In the genomic region with DNA sequence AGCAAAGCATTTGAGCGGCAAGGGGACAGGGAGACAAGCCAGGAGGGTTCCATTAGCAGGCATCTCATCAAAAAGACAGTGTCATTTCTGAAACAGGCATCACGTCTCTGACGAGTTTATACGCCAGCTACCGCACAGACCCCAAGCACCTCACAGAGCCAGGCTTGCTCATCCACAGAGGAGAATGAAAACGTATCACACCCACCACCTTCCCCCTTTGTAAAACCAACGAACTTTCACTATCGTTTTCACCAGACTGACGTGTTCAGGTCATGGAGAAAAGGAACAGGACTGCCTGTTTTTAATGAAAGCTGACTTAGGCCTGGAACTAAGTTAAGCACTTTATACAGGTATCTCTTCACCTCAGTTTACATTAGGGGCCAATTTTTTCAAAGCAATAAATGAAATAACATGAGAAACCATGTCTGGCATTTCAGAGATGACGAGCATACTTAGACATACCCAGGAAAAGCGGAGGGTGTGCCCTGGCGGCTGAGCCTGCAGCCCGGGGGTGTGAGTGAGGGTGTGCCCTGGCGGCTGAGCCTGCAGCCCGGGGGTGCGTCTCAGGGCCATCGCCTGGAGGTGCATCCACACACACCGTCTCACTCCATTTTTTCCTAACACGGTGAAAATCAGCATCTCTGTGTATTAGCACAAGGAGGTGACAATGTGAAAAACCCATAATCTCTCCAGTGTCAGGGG, we compare ENCODE assay signal across 11 cellular contexts. TPM values are rescaled to one million over a fixed set of nuclear protein-coding genes. Genes with fewer than 3 reads are reported as not detected.
A peak's percentile ranks its signal among the peaks of the same experiment; 100 is the strongest.
DNase-seq lines count a peak whose midpoint lies in the region; ATAC-seq and TF ChIP-seq lines count a peak whose summit lies in the region.
"Had no signal": no experiment of that assay in that cellular context is flagged by ENCODE, and none has a peak within 500 bp of the region (broad histone marks: within the 10 kb centered on the region; RNA-seq: fewer than 3 reads in every experiment).

No MANE protein-coding gene starts in this region.

- H3K4me3 ChIP-seq in upper lobe of right lung = peak overlapping the region; percentile 17
- H3K4me3 ChIP-seq: right atrium auricular region had no signal

- peaks cover 11% of the 10 kb centered on the region for H3K4me1 Mint-ChIP-seq in T-helper 1 cell treated with Interleukin-12 subunit alpha and Interleukin-12 subunit beta and Interleukin-4 antibody, amounts not matched to agents 30 μg/mL and 1 μg/mL, for 36 hours (ENCODE audit: low read depth)
- H3K4me1 Mint-ChIP-seq in central memory CD8-positive, alpha-beta T cell = peaks cover 8% of the 10 kb centered on the region

- peak overlapping the region; percentile 82 for H3K27ac Mint-ChIP-seq in T-helper 1 cell treated with Interleukin-12 subunit alpha and Interleukin-12 subunit beta and Interleukin-4 antibody, amounts not matched to agents 30 μg/mL and 1 μg/mL, for 36 hours
- peak overlapping the region; percentile 98 for H3K27ac Mint-ChIP-seq in central memory CD8-positive, alpha-beta T cell (ENCODE audit: low read depth)

- no peak overlapping the region for H3K27ac ChIP-seq in upper lobe of right lung
- H3K27ac ChIP-seq: right atrium auricular region had no signal

- ATAC-seq in central memory CD8-positive, alpha-beta T cell (replicated peaks; ENCODE audit: extremely low read depth, poor library complexity, severe bottlenecking) = peak; percentile 97
- ATAC-seq in upper lobe of right lung (no peak), GM19397 (IDR thresholded peaks at IDR 0.05; ENCODE audit: unreplicated experiment) (no peak)

- H3K27me3 ChIP-seq in upper lobe of right lung = no peaks in the 10 kb centered on the region
- H3K27me3 ChIP-seq: right atrium auricular region had no signal

- peak overlapping the region; percentile 59 for H3K4me3 Mint-ChIP-seq in T-helper 1 cell treated with Interleukin-12 subunit alpha and Interleukin-12 subunit beta and Interleukin-4 antibody, amounts not matched to agents 30 μg/mL and 1 μg/mL, for 36 hours
- H3K4me3 Mint-ChIP-seq in central memory CD8-positive, alpha-beta T cell = peak overlapping the region; percentile 82

- DNase-seq in activated CD8-positive, alpha-beta memory T cell treated with anti-CD3 and anti-CD28 coated beads for 24 hours = peak; percentile 65
- DNase-seq in activated CD8-positive, alpha-beta memory T cell treated with anti-CD3 and anti-CD28 coated beads, Interleukin-2, amount 50 U/mL, for 4 hours = no peak
- DNase-seq in central memory CD8-positive, alpha-beta T cell (ENCODE audit: low spot score in 2 of 2) = peak in 1 of 2 donors; percentile 59
- no peak for DNase-seq in upper lobe of right lung
- DNase-seq in hippocampal formation (lab: John Stamatoyannopoulos, UW) = no peak
- no peak for DNase-seq in NCI-H2196 (lab: John Stamatoyannopoulos, UW; ENCODE audit: unreplicated experiment)
- DNase-seq: activated gamma-delta T cell, NCI-H187 had no signal

- no peaks in the 10 kb centered on the region for H3K4me1 ChIP-seq in upper lobe of right lung
- H3K4me1 ChIP-seq: right atrium auricular region had no signal

- no peaks in the 10 kb centered on the region for H3K27me3 Mint-ChIP-seq in T-helper 1 cell treated with Interleukin-12 subunit alpha and Interleukin-12 subunit beta and Interleukin-4 antibody, amounts not matched to agents 30 μg/mL and 1 μg/mL, for 36 hours (ENCODE audit: low read depth)
- H3K27me3 Mint-ChIP-seq in central memory CD8-positive, alpha-beta T cell = no peaks in the 10 kb centered on the region

- H3K36me3 Mint-ChIP-seq in T-helper 1 cell treated with Interleukin-12 subunit alpha and Interleukin-12 subunit beta and Interleukin-4 antibody, amounts not matched to agents 30 μg/mL and 1 μg/mL, for 36 hours (ENCODE audit: low read depth) = peaks cover 24% of the 10 kb centered on the region
- peaks cover 16% of the 10 kb centered on the region for H3K36me3 Mint-ChIP-seq in central memory CD8-positive, alpha-beta T cell (ENCODE audit: insufficient read depth)

- H3K9me3 ChIP-seq in upper lobe of right lung = no peaks in the 10 kb centered on the region
- H3K9me3 ChIP-seq: right atrium auricular region had no signal

- peaks cover 84% of the 10 kb centered on the region for H3K36me3 ChIP-seq in upper lobe of right lung

- no peaks in the 10 kb centered on the region for H3K9me3 Mint-ChIP-seq in T-helper 1 cell treated with Interleukin-12 subunit alpha and Interleukin-12 subunit beta and Interleukin-4 antibody, amounts not matched to agents 30 μg/mL and 1 μg/mL, for 36 hours
- no peaks in the 10 kb centered on the region for H3K9me3 Mint-ChIP-seq in central memory CD8-positive, alpha-beta T cell

- TF ChIP-seq CTCF in upper lobe of right lung (IDR thresholded peaks at IDR 0.05) = no peak

- intact Hi-C loops in upper lobe of right lung (cut with DNase I) = no loop called here

RNA-seq across cellular contexts. Expression of gene STX2, which starts 41.9 kb away (rescaled TPM):
- 23.6 TPM for total RNA-seq in upper lobe of right lung
